In the genomic region with DNA sequence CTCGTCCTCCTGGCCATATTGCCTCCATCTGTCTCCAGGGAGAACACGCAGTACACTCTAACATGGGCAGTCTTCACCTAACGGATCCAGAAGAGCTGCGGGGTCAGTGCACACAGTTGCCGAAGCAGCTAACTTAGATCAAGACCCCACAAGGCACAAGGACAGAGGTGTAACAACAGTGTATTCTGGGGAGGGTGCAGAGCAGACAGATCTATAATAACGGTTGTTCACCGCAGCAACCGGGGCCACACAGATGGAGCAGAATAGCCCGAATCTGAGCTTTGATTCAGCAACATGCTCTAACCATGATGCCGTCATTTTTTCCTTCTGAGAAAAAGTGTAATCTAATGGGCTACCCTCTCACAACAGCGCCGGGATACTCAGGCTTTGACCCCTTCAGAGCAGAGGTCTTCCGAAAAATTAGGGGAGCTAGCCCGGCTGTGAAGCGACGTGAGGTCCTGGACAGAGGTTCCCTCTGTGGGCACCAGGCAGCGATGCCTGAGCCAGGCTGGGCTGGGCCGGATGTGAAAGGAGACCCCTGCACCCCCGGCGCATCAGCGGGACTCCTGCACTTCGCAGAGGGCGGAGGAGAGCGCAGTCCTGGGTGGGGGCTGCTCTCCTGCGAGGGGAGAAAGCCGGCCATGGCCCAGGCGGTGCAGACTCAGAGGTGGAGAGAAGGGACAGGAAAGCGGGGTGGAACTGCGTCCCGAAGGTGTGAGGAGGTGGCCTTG, we compare ENCODE assay signal across 7 cellular contexts.
A peak's percentile ranks its signal among the peaks of the same experiment; 100 is the strongest.
DNase-seq lines count a peak whose midpoint lies in the region; ATAC-seq lines count a peak whose summit lies in the region.

No MANE protein-coding gene starts in this region.

- peaks cover 23% of the 10 kb centered on the region for H3K4me1 Mint-ChIP-seq in central memory CD8-positive, alpha-beta T cell

- no peaks in the 10 kb centered on the region for H3K9me3 Mint-ChIP-seq in central memory CD8-positive, alpha-beta T cell

- H3K4me3 Mint-ChIP-seq in central memory CD8-positive, alpha-beta T cell, result peak overlapping the region; percentile 86

- peak; percentile 20 for DNase-seq in T-helper 9 cell
- no peak for DNase-seq in central memory CD8-positive, alpha-beta T cell (ENCODE audit: low spot score in 2 of 2)
- peak; percentile 91 for DNase-seq in left kidney (ENCODE audit: low read depth, low spot score)
- peak; percentile 38 for DNase-seq in stimulated activated CD4-positive, alpha-beta T cell treated with anti-CD3 and anti-CD28 coated beads, Interleukin-4, amount 100 ng/mL, for 1 hour
- no peak for DNase-seq in NK-92 (lab: John Stamatoyannopoulos, UW; ENCODE audit: unreplicated experiment)

- peaks cover 4% of the 10 kb centered on the region for H3K36me3 Mint-ChIP-seq in central memory CD8-positive, alpha-beta T cell (ENCODE audit: insufficient read depth)

- ATAC-seq in GM18873 (IDR thresholded peaks at IDR 0.05; ENCODE audit: low FRiP score, unreplicated experiment) (peak; percentile 8), HG03108 (IDR thresholded peaks at IDR 0.05; ENCODE audit: unreplicated experiment) (peak; percentile 7)
- no peak for ATAC-seq in central memory CD8-positive, alpha-beta T cell (replicated peaks; ENCODE audit: extremely low read depth, poor library complexity, severe bottlenecking)

- peak overlapping the region; percentile 29 for H3K27ac Mint-ChIP-seq in central memory CD8-positive, alpha-beta T cell (ENCODE audit: low read depth)

- no peaks in the 10 kb centered on the region for H3K27me3 Mint-ChIP-seq in central memory CD8-positive, alpha-beta T cell

Comparison
In these comparisons a context has a peak if more than half of its experiments do, and no peak if none do; other contexts are left out.
1. DNase-seq: peak in T-helper 9 cell (single experiment), left kidney (single experiment) and stimulated activated CD4-positive, alpha-beta T cell treated with anti-CD3 and anti-CD28 coated beads, Interleukin-4, amount 100 ng/mL, for 1 hour (single experiment); none in central memory CD8-positive, alpha-beta T cell (0 of 2) and NK-92 (single experiment).